In genomic region chr2:121532347-121532766, GRCh38 we compare ENCODE assay signal across 8 cellular contexts. TPM values are rescaled to one million over a fixed set of nuclear protein-coding genes. Genes with fewer than 3 reads are reported as not detected.
DNase-seq lines count a peak whose midpoint lies in the region; ATAC-seq and TF ChIP-seq lines count a peak whose summit lies in the region.

No MANE protein-coding gene starts in this region.

- H3K27ac ChIP-seq in muscle layer of colon (ENCODE audit: low read depth, low read length) = peak overlapping the region; percentile 31

- H3K4me1 ChIP-seq in muscle layer of colon (ENCODE audit: insufficient read depth, low read length) = peaks cover 35% of the 10 kb centered on the region

- no peak overlapping the region for H3K9ac ChIP-seq in muscle layer of colon (ENCODE audit: low read length)

- peaks cover 34% of the 10 kb centered on the region for H3K4me1 Mint-ChIP-seq in Calu3 (ENCODE audit: low read depth, unreplicated experiment)
- peaks cover 58% of the 10 kb centered on the region for H3K4me1 Mint-ChIP-seq in activated T-helper 1 cell treated with anti-CD3 and anti-CD28 coated beads, Interleukin-12 subunit alpha, Interleukin-12 subunit beta, Interleukin-2, Interleukin-4 antibody, amounts not matched to agents 30 ng/mL and 10 ng/mL and 1 ng/mL, durations not matched to agents 14 hours and 24 hours and 36 hours (ENCODE audit: low read depth)

- TF ChIP-seq CTCF in Calu3 (IDR thresholded peaks at IDR 0.05; ENCODE audit: unreplicated experiment) = no peak

- H3K27me3 Mint-ChIP-seq in Calu3 (ENCODE audit: unreplicated experiment) = no peaks in the 10 kb centered on the region
- no peaks in the 10 kb centered on the region for H3K27me3 Mint-ChIP-seq in activated T-helper 1 cell treated with anti-CD3 and anti-CD28 coated beads, Interleukin-12 subunit alpha, Interleukin-12 subunit beta, Interleukin-2, Interleukin-4 antibody, amounts not matched to agents 30 ng/mL and 10 ng/mL and 1 ng/mL, durations not matched to agents 14 hours and 24 hours and 36 hours (ENCODE audit: insufficient read depth)

- H3K4me3 ChIP-seq in muscle layer of colon (ENCODE audit: low read depth in 1 of 2, low read length in 2 of 2) = no peak overlapping the region

- ATAC-seq in HG03196 (IDR thresholded peaks at IDR 0.05; ENCODE audit: unreplicated experiment) (no peak), left lobe of liver (no peak), HG03442 (IDR thresholded peaks at IDR 0.05; ENCODE audit: unreplicated experiment) (no peak)

- no peak for DNase-seq in Calu3
- DNase-seq in Kasumi-1 (lab: John Stamatoyannopoulos, UW) = peak; percentile 57 to 72
- no peak for DNase-seq in activated T-helper 1 cell treated with anti-CD3 and anti-CD28 coated beads, Interleukin-12 subunit alpha, Interleukin-12 subunit beta, Interleukin-2, Interleukin-4 antibody, amounts not matched to agents 30 ng/mL and 10 ng/mL and 1 ng/mL, durations not matched to agents 14 hours and 24 hours and 36 hours (ENCODE audit: low spot score)
- no peak for DNase-seq in left lobe of liver (ENCODE audit: low spot score)
- DNase-seq in dedifferentiated amniotic fluid mesenchymal stem cell (ENCODE audit: extremely low spot score) = no peak

- H3K36me3 ChIP-seq in muscle layer of colon (ENCODE audit: insufficient read depth, low read length) = no peaks in the 10 kb centered on the region

- H3K36me3 Mint-ChIP-seq in Calu3 (ENCODE audit: insufficient read depth, unreplicated experiment) = peaks cover 35% of the 10 kb centered on the region
- H3K36me3 Mint-ChIP-seq in activated T-helper 1 cell treated with anti-CD3 and anti-CD28 coated beads, Interleukin-12 subunit alpha, Interleukin-12 subunit beta, Interleukin-2, Interleukin-4 antibody, amounts not matched to agents 30 ng/mL and 10 ng/mL and 1 ng/mL, durations not matched to agents 14 hours and 24 hours and 36 hours (ENCODE audit: low read depth) = peaks cover 11% of the 10 kb centered on the region

- no peaks in the 10 kb centered on the region for H3K27me3 ChIP-seq in muscle layer of colon (ENCODE audit: control insufficient read depth in 1 of 2, insufficient read depth in 2 of 2, low read length in 2 of 2)

- CTCF ChIA-PET in Calu3 (lab: Charles Lee) = interaction anchor here (0.6 to 2.2 kb wide), 4 partner anchors 52 to 266 kb away, joined by 3 to 11 read pairs (median 3); partner anchors contain the start of gene NIFK

- intact Hi-C loops in Calu3 (cut with micrococcal nuclease; ENCODE audit: unreplicated experiment) = loop anchor here (5.0 kb wide), 1 partner anchor 65 kb away; no protein-coding TSS in a partner anchor
- intact Hi-C loops in activated T-helper 1 cell treated with anti-CD3 and anti-CD28 coated beads, Interleukin-12 subunit alpha, Interleukin-12 subunit beta, Interleukin-2, Interleukin-4 antibody, amounts not matched to agents 30 ng/mL and 10 ng/mL and 1 ng/mL, durations not matched to agents 14 hours and 24 hours and 36 hours (cut with micrococcal nuclease) = loop anchor here (10.0 kb wide), 1 partner anchor 1858 kb away; the partner anchor contains the start of gene TMEM177

- peak overlapping the region; percentile 81 for H3K4me3 Mint-ChIP-seq in Calu3 (ENCODE audit: low read depth, unreplicated experiment)
- H3K4me3 Mint-ChIP-seq in activated T-helper 1 cell treated with anti-CD3 and anti-CD28 coated beads, Interleukin-12 subunit alpha, Interleukin-12 subunit beta, Interleukin-2, Interleukin-4 antibody, amounts not matched to agents 30 ng/mL and 10 ng/mL and 1 ng/mL, durations not matched to agents 14 hours and 24 hours and 36 hours = peak overlapping the region; percentile 35

- peak overlapping the region; percentile 89 for H3K27ac Mint-ChIP-seq in Calu3 (ENCODE audit: unreplicated experiment)
- no peak overlapping the region for H3K27ac Mint-ChIP-seq in activated T-helper 1 cell treated with anti-CD3 and anti-CD28 coated beads, Interleukin-12 subunit alpha, Interleukin-12 subunit beta, Interleukin-2, Interleukin-4 antibody, amounts not matched to agents 30 ng/mL and 10 ng/mL and 1 ng/mL, durations not matched to agents 14 hours and 24 hours and 36 hours

- H3K9me3 Mint-ChIP-seq in Calu3 (ENCODE audit: low read depth, unreplicated experiment) = no peaks in the 10 kb centered on the region
- peaks cover under 1% of the 10 kb centered on the region for H3K9me3 Mint-ChIP-seq in activated T-helper 1 cell treated with anti-CD3 and anti-CD28 coated beads, Interleukin-12 subunit alpha, Interleukin-12 subunit beta, Interleukin-2, Interleukin-4 antibody, amounts not matched to agents 30 ng/mL and 10 ng/mL and 1 ng/mL, durations not matched to agents 14 hours and 24 hours and 36 hours

- no peaks in the 10 kb centered on the region for H3K9me3 ChIP-seq in muscle layer of colon (ENCODE audit: low read length)

- no TSS peak for BruUV-seq in Calu3 (replicated peaks; lab: Mats Ljungman, UMichigan)

RNA-seq across cellular contexts. Expression of gene RNU4ATAC, which starts 1.7 kb away (rescaled TPM):
- total RNA-seq in Calu3 (2022) (not detected in 2 replicates), left lobe of liver (not detected)
- total RNA-seq in activated T-helper 1 cell treated with anti-CD3 and anti-CD28 coated beads, Interleukin-12 subunit alpha, Interleukin-12 subunit beta, Interleukin-2, Interleukin-4 antibody, amounts not matched to agents 30 ng/mL and 10 ng/mL and 1 ng/mL, durations not matched to agents 14 hours and 24 hours and 36 hours = not detected in 2 replicates

Comparison
In these comparisons a context has a peak if more than half of its experiments do, and no peak if none do; other contexts are left out.
1. DNase-seq: peak in Kasumi-1 (2 of 2); none in Calu3 (single experiment), activated T-helper 1 cell treated with anti-CD3 and anti-CD28 coated beads, Interleukin-12 subunit alpha, Interleukin-12 subunit beta, Interleukin-2, Interleukin-4 antibody, amounts not matched to agents 30 ng/mL and 10 ng/mL and 1 ng/mL, durations not matched to agents 14 hours and 24 hours and 36 hours (single experiment), left lobe of liver (single experiment) and dedifferentiated amniotic fluid mesenchymal stem cell (single experiment).